Comparison of ENCODE assay signal across 17 cellular contexts in the genomic region with DNA sequence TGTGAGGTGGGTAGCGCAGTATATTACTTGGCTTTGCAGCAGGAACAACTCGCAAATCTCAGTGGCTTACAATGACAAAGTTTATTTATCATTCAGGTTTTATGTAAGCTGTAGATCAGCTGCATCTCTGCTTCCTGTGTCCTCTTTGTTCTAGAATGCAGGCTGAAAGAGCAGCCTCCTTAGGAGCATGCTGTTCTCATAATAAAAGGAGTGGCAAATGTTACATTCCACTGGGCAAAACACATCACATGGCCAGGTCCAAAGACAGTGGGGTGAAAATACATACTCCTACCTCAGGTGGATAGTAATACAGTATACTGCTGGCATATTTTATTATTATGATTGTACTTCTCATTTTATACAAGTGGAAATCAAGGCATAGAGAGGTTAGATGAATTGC. TPM values are rescaled to one million over a fixed set of nuclear protein-coding genes. Genes with fewer than 3 reads are reported as not detected.
DNase-seq lines count a peak whose midpoint lies in the region; TF ChIP-seq lines count a peak whose summit lies in the region.
"Had no signal": no experiment of that assay in that cellular context is flagged by ENCODE, and none has a peak within 500 bp of the region (broad histone marks: within the 10 kb centered on the region; RNA-seq: fewer than 3 reads in every experiment).

No MANE protein-coding gene starts in this region.

- peaks cover 0 to 6% (median 0%) of the 10 kb centered on the region in 3 experiments; a peak in 2 of 7 replicates for H3K36me3 Mint-ChIP-seq in H9 (ENCODE audit: insufficient read depth in 1 of 3, low read depth in 3 of 3)

- H3K4me3 ChIP-seq in iPS-20b (ENCODE audit: low read length), result peak overlapping the region; percentile 8; the same call in 1 of the 2 replicates
- H3K4me3 ChIP-seq in neuronal stem cell (ENCODE audit: low read length in 2 of 2), result no peak overlapping the region
- H3K4me3 ChIP-seq in brain microvascular endothelial cell (ENCODE audit: low read depth, low read length), result no peak overlapping the region
- H3K4me3 ChIP-seq: A549, GM12878 had no signal

- no peaks in the 10 kb centered on the region for H3K79me1 ChIP-seq in H9 (ENCODE audit: insufficient read depth, low read depth, low read length, poor library complexity, severe bottlenecking)
- no peaks in the 10 kb centered on the region for H3K79me1 ChIP-seq in neuronal stem cell (ENCODE audit: low read depth, low read length)

- no peak overlapping the region for H4K8ac ChIP-seq in H9 (replicated peaks; ENCODE audit: insufficient read length, low read depth, low read length)
- H4K8ac ChIP-seq in neuronal stem cell (ENCODE audit: low read depth, low read length), result no peak overlapping the region

- H3K14ac ChIP-seq in H9 (ENCODE audit: insufficient read depth, low read length), result no peak overlapping the region
- H3K14ac ChIP-seq in neuronal stem cell (ENCODE audit: low read length), result no peak overlapping the region

- H2AK5ac ChIP-seq in H9 (ENCODE audit: insufficient read length, low read length), result no peak overlapping the region
- H2AK5ac ChIP-seq in neuronal stem cell (ENCODE audit: low read depth, low read length), result no peak overlapping the region

- H3K27me3 Mint-ChIP-seq in H9 (ENCODE audit: low read depth), result no peaks in the 10 kb centered on the region; the same call in 1 of the 2 replicates

- no peak overlapping the region for H2BK12ac ChIP-seq in H9 (ENCODE audit: insufficient read length, low read depth, low read length)
- no peak overlapping the region for H2BK12ac ChIP-seq in neuronal stem cell (ENCODE audit: low read length)

- H3K9me3 Mint-ChIP-seq in H9, result peaks cover 2 to 4% of the 10 kb centered on the region in 2 experiments; a peak in 2 of 5 replicates

- H3K27ac ChIP-seq in H9 (ENCODE audit: insufficient read length, low read depth, low read length) (no peak overlapping the region), VCaP (peak overlapping the region; percentile 41), iPS-20b (ENCODE audit: low read length) (no peak overlapping the region), neuronal stem cell (replicated peaks; ENCODE audit: low read length) (no peak overlapping the region), brain microvascular endothelial cell (no peak overlapping the region)
- H3K27ac ChIP-seq: A549, C4-2B had no signal

- TF ChIP-seq CTCF in H9 (conservative IDR thresholded peaks at IDR 0.05), result no peak
- TF ChIP-seq CTCF in VCaP (conservative IDR thresholded peaks at IDR 0.05), result no peak
- no peak for TF ChIP-seq CTCF in brain microvascular endothelial cell (IDR thresholded peaks at IDR 0.05; ENCODE audit: low read depth, low read length, missing control alignments)

- no peaks in the 10 kb centered on the region for H3K79me2 ChIP-seq in H9 (ENCODE audit: insufficient read depth, low read length)

- H3K9me3 ChIP-seq in H9 (ENCODE audit: control insufficient read depth, low read depth, low read length) (no peaks in the 10 kb centered on the region), iPS-20b (ENCODE audit: insufficient read depth, low read depth, low read length) (no peaks in the 10 kb centered on the region), neuronal stem cell (replicated peaks in 1 of 2; ENCODE audit: control insufficient read depth in 2 of 2, insufficient read depth in 1 of 2, low read depth in 1 of 2, low read length in 2 of 2) (peaks cover 0 to 10% of the 10 kb centered on the region in 2 donors)
- H3K9me3 ChIP-seq: A549 had no signal

- no peak overlapping the region for H3K4me3 Mint-ChIP-seq in H9

- H3K4me2 ChIP-seq in H9 (ENCODE audit: insufficient read depth, insufficient read length, low read length), result no peak overlapping the region
- no peak overlapping the region for H3K4me2 ChIP-seq in neuronal stem cell (ENCODE audit: insufficient read depth, low read length, poor library complexity, severe bottlenecking)
- H3K4me2 ChIP-seq: A549 had no signal

- DNase-seq in H9 (no peak), neuronal stem cell (ENCODE audit: low spot score) (no peak), MV-4-11 (lab: John Stamatoyannopoulos, UW) (no peak), NCI-H345 treated with DMSO at 0.1 percent for 48 hours (lab: John Stamatoyannopoulos, UW; ENCODE audit: unreplicated experiment) (no peak), brain microvascular endothelial cell (no peak), CD1c-positive myeloid dendritic cell (ENCODE audit: extremely low spot score) (no peak)
- DNase-seq: COR-L47; Kasumi-1; NCI-H1417 treated with DMSO at 0.1 percent for 48 hours; NCI-H2029 treated with DMSO at 0.1 percent for 48 hours; NCI-H526; NK-92 treated with Interleukin-12 subunit alpha and Interleukin-12 subunit beta, amount 100 ng/mL, for 24 hours had no signal

- no peak overlapping the region for H4K91ac ChIP-seq in H9 (ENCODE audit: insufficient read length, low read depth, low read length)
- no peak overlapping the region for H4K91ac ChIP-seq in neuronal stem cell (ENCODE audit: low read depth, low read length, poor library complexity)

- H3K4ac ChIP-seq in H9 (ENCODE audit: low read depth, low read length) (no peak overlapping the region), neuronal stem cell (ENCODE audit: low read length) (no peak overlapping the region)

- H3K4me1 ChIP-seq in H9 (ENCODE audit: insufficient read depth, low read length) (peaks cover 3% of the 10 kb centered on the region; the same call in 1 of the 2 replicates), iPS-20b (ENCODE audit: insufficient read depth, low read length) (peaks cover 13% of the 10 kb centered on the region; the same call in 1 of the 2 replicates), neuronal stem cell (ENCODE audit: control insufficient read depth in 2 of 2, insufficient read depth in 1 of 2, low read depth in 1 of 2, low read length in 2 of 2) (peaks cover 0 to 22% of the 10 kb centered on the region in 2 donors)
- H3K4me1 ChIP-seq: A549 had no signal

- no peak overlapping the region for H4K5ac ChIP-seq in H9 (ENCODE audit: insufficient read length, low read depth, low read length)

- H3K36me3 ChIP-seq in iPS-20b (ENCODE audit: insufficient read depth, low read depth, low read length) (no peaks in the 10 kb centered on the region), neuronal stem cell (replicated peaks in 1 of 2; ENCODE audit: control insufficient read depth in 2 of 2, insufficient read depth in 2 of 2, low read length in 2 of 2) (no peaks in the 10 kb centered on the region), brain microvascular endothelial cell (replicated peaks) (no peaks in the 10 kb centered on the region)

- peak overlapping the region in 2 of 3 experiments; percentile 35 to 80; a peak in 4 of 7 replicates for H3K27ac Mint-ChIP-seq in H9

- H3K23me2 ChIP-seq in H9 (ENCODE audit: insufficient read length, low read depth, low read length, poor library complexity, severe bottlenecking), result no peaks in the 10 kb centered on the region

- H3K18ac ChIP-seq in H9 (ENCODE audit: insufficient read length, low read depth, low read length) (no peak overlapping the region), neuronal stem cell (ENCODE audit: low read length) (no peak overlapping the region)

- H3K23ac ChIP-seq in H9 (ENCODE audit: insufficient read length, low read depth, low read length), result no peak overlapping the region
- no peak overlapping the region for H3K23ac ChIP-seq in neuronal stem cell (ENCODE audit: low read depth, low read length, poor library complexity)

- no peak overlapping the region for H2BK20ac ChIP-seq in H9 (ENCODE audit: low read depth, low read length, poor library complexity, severe bottlenecking)

- H2AFZ ChIP-seq in H9 (ENCODE audit: low read length), result no peak overlapping the region
- peak overlapping the region; percentile 70 for H2AFZ ChIP-seq in neuronal stem cell (ENCODE audit: low read length)

- peaks cover 25 to 26% of the 10 kb centered on the region in 2 experiments for H3K4me1 Mint-ChIP-seq in H9

- no peaks in the 10 kb centered on the region for H3K27me3 ChIP-seq in H9 (ENCODE audit: insufficient read depth, low read length)
- H3K27me3 ChIP-seq in iPS-20b (ENCODE audit: insufficient read depth, low read length), result no peaks in the 10 kb centered on the region
- H3K27me3 ChIP-seq in neuronal stem cell (ENCODE audit: control insufficient read depth in 3 of 3, insufficient read depth in 3 of 3, low read depth in 1 of 3, low read length in 3 of 3), result no peaks in the 10 kb centered on the region
- H3K27me3 ChIP-seq in brain microvascular endothelial cell (replicated peaks), result no peaks in the 10 kb centered on the region

- in situ Hi-C loops in brain microvascular endothelial cell (cut with HindIII; ENCODE audit: low pct_ligation_motif_present, low sequenced_read_pairs), result no loop called here

- H2BK5ac ChIP-seq in H9 (ENCODE audit: insufficient read length, low read length) (no peak overlapping the region), neuronal stem cell (ENCODE audit: low read length) (no peak overlapping the region)

- no peaks in the 10 kb centered on the region for H4K20me1 ChIP-seq in H9 (ENCODE audit: control insufficient read depth, insufficient read depth, insufficient read length)

- H3K9ac ChIP-seq in H9 (ENCODE audit: extremely low read depth, insufficient read length, low read length) (no peak overlapping the region), iPS-20b (ENCODE audit: low read depth, low read length) (peak overlapping the region; percentile 8; the same call in 1 of the 2 replicates), neuronal stem cell (ENCODE audit: low read depth, low read length, poor library complexity) (no peak overlapping the region)

- H2BK120ac ChIP-seq in H9 (ENCODE audit: low read depth, low read length, poor library complexity, severe bottlenecking), result no peak overlapping the region
- no peak overlapping the region for H2BK120ac ChIP-seq in neuronal stem cell (ENCODE audit: low read depth, low read length)

- no CpG with 5 or more reads among the region's 2 CpGs for WGBS in H9 (ENCODE audit: extremely low coverage, insufficient read length, low lambda C conversion rate)
- no CpG with 5 or more reads among the region's 2 CpGs for WGBS in neuronal stem cell (ENCODE audit: extremely low coverage in 2 of 2, insufficient read length in 2 of 2, insufficient replicate concordance in 1 of 2), 2 donors

- H3K56ac ChIP-seq in H9 (ENCODE audit: insufficient read length, low read depth, low read length), result no peak overlapping the region

- H2BK15ac ChIP-seq in H9 (ENCODE audit: low read depth, low read length), result no peak overlapping the region
- no peak overlapping the region for H2BK15ac ChIP-seq in neuronal stem cell (ENCODE audit: low read length)

- no peak overlapping the region for H3T11ph ChIP-seq in H9 (ENCODE audit: low read length)

RNA-seq across cellular contexts. Expression of a gene that starts 1.2 kb away (rescaled TPM):
- not detected in 2 replicates for total RNA-seq in H9 (2021)
- polyA plus RNA-seq in neuronal stem cell (2013, experiment 1 of 2), result not detected
- polyA plus RNA-seq in neuronal stem cell (2013, experiment 2 of 2), result not detected
- total RNA-seq: GM12878 had no signal
- polyA plus RNA-seq: A549, GM12878 had no signal

RNA-seq across cellular contexts. Expression of a gene that starts 47.2 kb away (rescaled TPM):
- 58.0 and 59.5 TPM in 2 replicates for total RNA-seq in H9 (2021)
- 90.6 TPM for polyA plus RNA-seq in neuronal stem cell (2013, experiment 1 of 2)
- 89.4 TPM for polyA plus RNA-seq in neuronal stem cell (2013, experiment 2 of 2)
